In genomic region chr3:49121244-49121671, GRCh38 we compare ENCODE assay signal across 8 cellular contexts. TPM values are rescaled to one million over a fixed set of nuclear protein-coding genes. Genes with fewer than 3 reads are reported as not detected.
DNase-seq lines count a peak whose midpoint lies in the region; ATAC-seq and TF ChIP-seq lines count a peak whose summit lies in the region.

No MANE protein-coding gene starts in this region.

- no peak for TF ChIP-seq CTCF in RWPE2 (IDR thresholded peaks at IDR 0.05; ENCODE audit: poor library complexity, severe bottlenecking)

- intact Hi-C loops in sciatic nerve (cut with DNase I) (no loop called here), posterior cingulate gyrus (cut with DNase I) (loop anchor here (10.0 kb wide), 1 partner anchor 304 kb away; the partner anchor contains the start of genes AMT and NICN1)

- no peaks in the 10 kb centered on the region for H3K27me3 ChIP-seq in RWPE2 (ENCODE audit: insufficient read depth, poor library complexity, severe bottlenecking)
- no peaks in the 10 kb centered on the region for H3K27me3 ChIP-seq in esophagus (ENCODE audit: control insufficient read depth in 1 of 2, insufficient read depth in 2 of 2, low read length in 2 of 2)

- H3K9me3 ChIP-seq in RWPE2 (ENCODE audit: severe bottlenecking) (no peaks in the 10 kb centered on the region), esophagus (ENCODE audit: control insufficient read depth in 2 of 2, insufficient read depth in 1 of 2, low read depth in 1 of 2, low read length in 1 of 2) (no peaks in the 10 kb centered on the region)

- ATAC-seq in RWPE2 (ENCODE audit: low read depth) (no peak), sciatic nerve (peak; percentile 5), GM18511 (IDR thresholded peaks at IDR 0.05; ENCODE audit: unreplicated experiment) (no peak), HG02642 (IDR thresholded peaks at IDR 0.05; ENCODE audit: poor library complexity, unreplicated experiment) (no peak)

- peak overlapping the region; percentile 25; the same call in 1 of the 2 replicates for H3K4me3 ChIP-seq in GM08714 (ENCODE audit: low read length)
- H3K4me3 ChIP-seq in RWPE2 (ENCODE audit: severe bottlenecking) = peak overlapping the region; percentile 78
- peak overlapping the region; percentile 96 to 100 for H3K4me3 ChIP-seq in esophagus (ENCODE audit: low read depth in 1 of 2, low read length in 2 of 2)

- DNase-seq in RWPE2 (ENCODE audit: low spot score) = no peak
- no peak for DNase-seq in sciatic nerve (ENCODE audit: low spot score)
- DNase-seq in posterior cingulate gyrus = no peak
- DNase-seq in activated CD4-positive, alpha-beta T cell treated with anti-CD3 and anti-CD28 coated beads for 1 hour = no peak

- H3K36me3 ChIP-seq in RWPE2 (ENCODE audit: low read depth) (peaks cover 31% of the 10 kb centered on the region), esophagus (ENCODE audit: control insufficient read depth in 2 of 2, insufficient read depth in 2 of 2, low read length in 1 of 2) (peaks cover 29 to 63% of the 10 kb centered on the region in 2 donors)

- peak overlapping the region; percentile 62 for H3K27ac ChIP-seq in RWPE2 (ENCODE audit: poor library complexity, severe bottlenecking)
- H3K27ac ChIP-seq in esophagus (ENCODE audit: low read depth in 2 of 2, low read length in 1 of 2) = peak overlapping the region; percentile 97 to 99

- 77 to 78% methylated on average over 14 of the region's 14 CpGs for WGBS in esophagus, 2 donors

- H3K4me1 ChIP-seq in RWPE2 (ENCODE audit: insufficient read depth, poor library complexity, severe bottlenecking) (peaks cover 8% of the 10 kb centered on the region), esophagus (ENCODE audit: control insufficient read depth in 2 of 2, insufficient read depth in 2 of 2, low read length in 1 of 2) (peaks cover 12 to 13% of the 10 kb centered on the region in 2 donors)

RNA-seq across cellular contexts. Expression of gene USP19, which starts 0.6 kb away (rescaled TPM):
- 10 to 100 TPM; 17.9 to 19.4 TPM for polyA plus RNA-seq in esophagus
- total RNA-seq in sciatic nerve = 55.7 TPM

RNA-seq across cellular contexts. Expression of gene LAMB2, which starts 11.6 kb away (rescaled TPM):
- 100 to 1,000 TPM; 123 to 219 TPM for polyA plus RNA-seq in esophagus
- total RNA-seq in sciatic nerve = 515 TPM

RNA-seq across cellular contexts. Expression of gene QARS1, which starts 16.7 kb away (rescaled TPM):
- 100 to 1,000 TPM; 228 to 237 TPM for polyA plus RNA-seq in esophagus
- total RNA-seq in sciatic nerve = 123 TPM

RNA-seq across cellular contexts. Expression of gene QRICH1, which starts 27.4 kb away (rescaled TPM):
- polyA plus RNA-seq in esophagus = 10 to 100 TPM; 31.9 to 38.2 TPM
- 101 TPM for total RNA-seq in sciatic nerve

RNA-seq across cellular contexts. Expression of gene CCDC71, which starts 44.9 kb away (rescaled TPM):
- polyA plus RNA-seq in esophagus = 10 to 100 TPM; 10.1 to 19.1 TPM
- 20.7 TPM for total RNA-seq in sciatic nerve

Comparison
In these comparisons a context has a peak if more than half of its experiments do, and no peak if none do; other contexts are left out.
1. H3K4me3 ChIP-seq: peak in every context shown above with its lines; median percentile 98 in esophagus; 78 in RWPE2; 25 in GM08714.